ENCODE assay signal across 26 cellular contexts in genomic region chr2:201974651-201975050, GRCh38.
"Had no signal": no experiment of that assay in that cellular context is flagged by ENCODE, and none has a peak within 500 bp of the region (broad histone marks: within the 10 kb centered on the region; RNA-seq: fewer than 3 reads in every experiment).

No MANE protein-coding gene starts in this region.

- H3K27me3 Mint-ChIP-seq: activated CD4-positive, alpha-beta memory T cell treated with anti-CD3 and anti-CD28 coated beads for 36 hours; activated naive CD8-positive, alpha-beta T cell had no signal

- H3K9me3 Mint-ChIP-seq: activated CD4-positive, alpha-beta memory T cell treated with anti-CD3 and anti-CD28 coated beads for 36 hours; activated CD4-positive, alpha-beta T cell treated with anti-CD3 and anti-CD28 coated beads, Interleukin-2, amount 10 ng/mL, durations not matched to agents 7 days and 5 days; activated naive CD4-positive, alpha-beta T cell treated with anti-CD3 and anti-CD28 coated beads for 36 hours; activated T-helper 17 cell treated with anti-CD3 and anti-CD28 coated beads, Interleukin-2, amount 50 U/mL, for 72 hours had no signal

- H3K27ac Mint-ChIP-seq: activated CD4-positive, alpha-beta memory T cell treated with anti-CD3 and anti-CD28 coated beads for 36 hours; activated CD4-positive, alpha-beta T cell treated with anti-CD3 and anti-CD28 coated beads, Interleukin-2, amount 10 ng/mL, durations not matched to agents 7 days and 5 days; activated naive CD4-positive, alpha-beta T cell treated with anti-CD3 and anti-CD28 coated beads for 36 hours; activated naive CD8-positive, alpha-beta T cell; activated T-helper 17 cell treated with anti-CD3 and anti-CD28 coated beads, Interleukin-2, amount 50 U/mL, for 72 hours; T-helper 17 cell had no signal

- FAIRE-seq: TTC549 had no signal

- H3K36me3 ChIP-seq: SJSA1 had no signal

- H3K9me3 ChIP-seq: SJSA1 had no signal

- H3K36me3 Mint-ChIP-seq: activated CD4-positive, alpha-beta memory T cell treated with anti-CD3 and anti-CD28 coated beads for 36 hours; activated naive CD8-positive, alpha-beta T cell had no signal

- DNase-seq: activated CD4-positive, alpha-beta memory T cell treated with anti-CD3 and anti-CD28 coated beads for 36 hours; activated CD4-positive, alpha-beta T cell treated with anti-CD3 and anti-CD28 coated beads, Interleukin-2, amount 10 ng/mL, durations not matched to agents 7 days and 5 days; activated CD4-positive, CD25-positive, alpha-beta regulatory T cell; activated CD8-positive, alpha-beta memory T cell treated with anti-CD3 and anti-CD28 coated beads for 24 hours; activated gamma-delta T cell; activated naive CD4-positive, alpha-beta T cell treated with anti-CD3 and anti-CD28 coated beads for 36 hours; activated T-cell treated with anti-CD3 and anti-CD28 coated beads for 4 hours; activated T-cell treated with anti-CD3 and anti-CD28 coated beads, Interleukin-2, amount 50 U/mL, for 48 hours; caudate nucleus; KG1; NCI-H1092; NCI-H1417; NCI-H1930; NCI-H2107; NCI-H2171 treated with DMSO at 0.1 percent for 48 hours; NCI-H226; NCI-H510A treated with DMSO at 0.1 percent for 48 hours; NCI-H69; NK-92 treated with Interleukin-12 subunit alpha and Interleukin-12 subunit beta, amount 100 ng/mL, for 24 hours; RPMI8226; T-helper 17 cell; T1000 had no signal

- H3K27ac ChIP-seq: SJSA1 had no signal

- H3K4me3 Mint-ChIP-seq: activated CD4-positive, alpha-beta memory T cell treated with anti-CD3 and anti-CD28 coated beads for 36 hours; activated CD4-positive, alpha-beta T cell treated with anti-CD3 and anti-CD28 coated beads, Interleukin-2, amount 10 ng/mL, durations not matched to agents 7 days and 5 days; activated naive CD4-positive, alpha-beta T cell treated with anti-CD3 and anti-CD28 coated beads for 36 hours; activated naive CD8-positive, alpha-beta T cell; activated T-helper 17 cell treated with anti-CD3 and anti-CD28 coated beads, Interleukin-2, amount 50 U/mL, for 72 hours; T-helper 17 cell had no signal

- H3K4me3 ChIP-seq: SJSA1 had no signal

- H3K27me3 ChIP-seq: SJSA1 had no signal

- H3K4me1 Mint-ChIP-seq: activated CD4-positive, alpha-beta T cell treated with anti-CD3 and anti-CD28 coated beads, Interleukin-2, amount 10 ng/mL, durations not matched to agents 7 days and 5 days had no signal
